29 cellular contexts compared by ENCODE assay signal in the genomic region with DNA sequence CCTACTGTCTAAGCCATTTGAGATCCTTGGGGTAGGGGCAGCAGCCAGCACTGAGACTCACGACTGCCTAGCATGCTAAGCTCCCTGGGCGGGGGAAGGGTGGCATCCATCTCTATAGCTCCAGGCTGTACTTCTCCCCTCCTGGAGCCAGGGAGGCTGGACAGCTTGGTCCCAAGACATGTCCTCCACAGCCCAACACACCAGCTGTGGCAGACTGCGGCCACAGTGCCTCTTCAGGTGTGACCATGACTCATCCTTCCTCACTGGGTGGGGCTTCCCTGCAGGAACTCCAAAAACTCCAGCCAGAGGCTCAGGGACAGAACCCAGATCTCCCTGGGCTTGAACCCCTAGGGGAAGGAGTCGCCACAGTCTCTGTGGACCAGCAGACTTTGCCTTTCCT.
"Had no signal": no experiment of that assay in that cellular context is flagged by ENCODE, and none has a peak within 500 bp of the region (broad histone marks: within the 10 kb centered on the region; RNA-seq: fewer than 3 reads in every experiment).

No MANE protein-coding gene starts in this region.

- H3K4me3 ChIP-seq: adrenal gland, body of pancreas, breast epithelium, Peyer's patch had no signal

- H3K4me1 ChIP-seq: body of pancreas, breast epithelium, Peyer's patch had no signal

- DNase-seq: activated CD4-positive, alpha-beta T cell treated with anti-CD3 and anti-CD28 coated beads for 1 hour; activated CD4-positive, alpha-beta T cell treated with anti-CD3 and anti-CD28 coated beads for 48 hours; activated CD4-positive, CD25-positive, alpha-beta regulatory T cell; activated CD8-positive, alpha-beta T cell treated with anti-CD3 and anti-CD28 coated beads for 36 hours; activated gamma-delta T cell treated with Interleukin-2 at 50 U/mL for 16 hours; activated naive CD4-positive, alpha-beta T cell treated with anti-CD3 and anti-CD28 coated beads for 36 hours; activated T-cell treated with anti-CD3 and anti-CD28 coated beads, Interleukin-2, amount 50 U/mL, for 24 hours; adrenal gland; body of pancreas; NCI-H1105; NCI-H1417 treated with DMSO at 0.1 percent for 48 hours; NCI-H1930; NCI-H2081 treated with DMSO at 0.1 percent for 48 hours; NCI-H345; NCI-H524 treated with DMSO at 0.1 percent for 48 hours; NK-92 treated with Interleukin-12 subunit alpha and Interleukin-12 subunit beta, amount 100 ng/mL, for 24 hours; PC-3; Peyer's patch; RPMI8226; SIG-M5; SW 1271; T-helper 1 cell; T-helper 2 cell; T-helper 9 cell; WERI-Rb-1 had no signal

- ATAC-seq: activated CD8-positive, alpha-beta T cell treated with anti-CD3 and anti-CD28 coated beads for 36 hours; activated naive CD4-positive, alpha-beta T cell treated with anti-CD3 and anti-CD28 coated beads, Interleukin-2, amount 50 U/mL, for 72 hours; body of pancreas; PC-3; SK-N-SH treated with all-trans-retinoic acid at 6 μM for 48 hours had no signal

- H3K36me3 ChIP-seq: adrenal gland, breast epithelium, Peyer's patch, WERI-Rb-1 had no signal

- H3K27me3 Mint-ChIP-seq: activated CD8-positive, alpha-beta T cell treated with anti-CD3 and anti-CD28 coated beads for 36 hours; activated T-cell treated with anti-CD3 and anti-CD28 coated beads, Interleukin-2, amount 50 U/mL, for 24 hours had no signal

- H3K4me3 Mint-ChIP-seq: activated CD8-positive, alpha-beta T cell treated with anti-CD3 and anti-CD28 coated beads for 36 hours; activated naive CD4-positive, alpha-beta T cell treated with anti-CD3 and anti-CD28 coated beads for 36 hours; activated T-cell treated with anti-CD3 and anti-CD28 coated beads, Interleukin-2, amount 50 U/mL, for 24 hours; activated T-helper 1 cell treated with anti-CD3 and anti-CD28 coated beads, Interleukin-12 subunit alpha, Interleukin-12 subunit beta, Interleukin-2, Interleukin-4 antibody, amounts not matched to agents 30 ng/mL and 10 ng/mL and 1 ng/mL, durations not matched to agents 14 hours and 24 hours and 36 hours had no signal

- H3K9me3 ChIP-seq: adrenal gland, body of pancreas, Peyer's patch had no signal

- H3K27me3 ChIP-seq: adrenal gland, body of pancreas, breast epithelium, Peyer's patch had no signal
